ENCODE assay signal across 28 cellular contexts in the genomic region with DNA sequence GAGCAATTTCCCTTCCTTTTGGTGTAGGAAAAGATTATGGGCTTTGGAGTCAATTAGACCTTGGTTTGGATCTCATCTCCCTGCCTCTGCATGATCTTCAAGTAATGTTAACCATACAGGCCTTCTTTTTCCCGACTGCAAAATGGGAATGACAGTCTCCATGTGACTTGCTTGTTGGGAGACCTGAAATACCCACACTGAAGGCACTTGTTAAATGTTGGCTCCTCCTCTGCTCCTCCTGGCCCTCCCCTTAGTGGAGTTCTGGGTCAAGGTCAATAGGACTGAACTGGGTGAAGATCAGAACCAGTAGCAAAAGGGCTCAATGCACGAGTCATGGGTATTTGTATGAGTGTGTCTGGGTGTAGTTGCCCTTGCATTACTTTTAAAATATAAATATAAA.
"Had no signal": no experiment of that assay in that cellular context is flagged by ENCODE, and none has a peak within 500 bp of the region (broad histone marks: within the 10 kb centered on the region; RNA-seq: fewer than 3 reads in every experiment).

No MANE protein-coding gene starts in this region.

- H3K4me3 ChIP-seq: coronary artery, dorsolateral prefrontal cortex, esophagus squamous epithelium, gastroesophageal sphincter had no signal

- ATAC-seq: activated CD4-positive, CD25-positive, alpha-beta regulatory T cell treated with anti-CD3 and anti-CD28 coated beads, Interleukin-2, amount 50 U/mL, for 24 hours; activated CD8-positive, alpha-beta T cell treated with anti-CD3 and anti-CD28 coated beads for 36 hours; activated T-cell treated with anti-CD3 and anti-CD28 coated beads, Interleukin-2, amount 50 U/mL, for 4 hours; activated T-helper 17 cell treated with anti-CD3 and anti-CD28 coated beads, Interleukin-2, amount 50 U/mL, for 72 hours; effector memory CD8-positive, alpha-beta T cell; gastroesophageal sphincter; T-helper 17 cell had no signal

- H3K4me1 ChIP-seq: gastroesophageal sphincter had no signal

- H3K27ac ChIP-seq: brain microvascular endothelial cell, coronary artery, dorsolateral prefrontal cortex, esophagus squamous epithelium, gastroesophageal sphincter, WERI-Rb-1 had no signal

- H3K9me3 ChIP-seq: esophagus squamous epithelium, gastroesophageal sphincter had no signal

- H3K36me3 ChIP-seq: brain microvascular endothelial cell, esophagus squamous epithelium, gastroesophageal sphincter, WERI-Rb-1 had no signal

- H3K27me3 ChIP-seq: dorsolateral prefrontal cortex, esophagus squamous epithelium, gastroesophageal sphincter had no signal

- DNase-seq: activated B cell treated with CpG ODN at 0.5 μM for 24 hours; activated CD4-positive, alpha-beta T cell treated with anti-CD3 and anti-CD28 coated beads for 48 hours; activated CD4-positive, alpha-beta T cell treated with anti-CD3 and anti-CD28 coated beads, Interleukin-2, amount 50 U/mL, for 1 hour; activated CD4-positive, alpha-beta T cell treated with anti-CD3 and anti-CD28 coated beads, Interleukin-2, amount 50 U/mL, for 48 hours; activated CD8-positive, alpha-beta memory T cell treated with anti-CD3 and anti-CD28 coated beads for 24 hours; activated CD8-positive, alpha-beta T cell treated with anti-CD3 and anti-CD28 coated beads for 36 hours; activated effector memory CD4-positive, alpha-beta T cell treated with Interleukin-2 at 50 U/mL for 16 hours; activated gamma-delta T cell treated with Interleukin-2 at 50 U/mL for 16 hours; activated naive CD4-positive, alpha-beta T cell treated with anti-CD3 and anti-CD28 coated beads, Interleukin-2, amount 50 U/mL, for 16 hours; activated naive CD4-positive, alpha-beta T cell treated with Interleukin-2 at 50 U/mL for 16 hours; activated T-cell treated with anti-CD3 and anti-CD28 coated beads, Interleukin-2, amount 50 U/mL, for 4 hours; amniotic stem cell; anterior cingulate cortex; brain microvascular endothelial cell; dorsolateral prefrontal cortex; effector CD4-positive, alpha-beta T cell; effector memory CD8-positive, alpha-beta T cell; erythroblast; esophagus squamous epithelium; foreskin melanocyte; T-helper 1 cell; T-helper 17 cell; T1000; WERI-Rb-1 had no signal
